In the genomic region with DNA sequence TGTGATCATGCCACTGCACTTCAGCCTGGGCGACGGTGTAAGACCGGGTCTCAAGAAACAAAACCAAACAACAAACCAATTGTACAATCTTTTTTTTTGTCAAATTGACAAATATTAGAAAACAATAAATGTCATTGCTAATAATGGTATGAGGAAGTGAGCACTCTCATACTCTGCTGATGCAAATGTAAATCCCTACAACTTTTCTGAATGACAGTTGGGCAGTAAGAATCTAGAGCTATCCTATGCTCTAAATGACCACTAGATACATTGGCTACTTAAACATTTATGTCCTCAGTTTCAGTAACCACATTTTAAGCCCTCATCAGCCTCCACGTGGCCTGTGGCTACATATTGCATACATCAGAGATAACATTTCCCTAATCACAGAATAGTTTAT, we compare ENCODE assay signal across 31 cellular contexts.
DNase-seq lines count a peak whose midpoint lies in the region; ATAC-seq and TF ChIP-seq lines count a peak whose summit lies in the region.
"Had no signal": no experiment of that assay in that cellular context is flagged by ENCODE, and none has a peak within 500 bp of the region (broad histone marks: within the 10 kb centered on the region; RNA-seq: fewer than 3 reads in every experiment).

No MANE protein-coding gene starts in this region.

- WGBS in esophagus squamous epithelium, 2 donors, result 82 to 95% methylated on average over 4 of the region's 4 CpGs

- H3K36me3 Mint-ChIP-seq in stimulated activated naive B cell treated with anti-CD40 and anti-IgM and Interleukin-4, amounts not matched to agents 10 μg/mL and 1 μg/mL and 100 μg/mL, for 72 hours, result peaks cover 2 to 4% of the 10 kb centered on the region in 2 donors
- H3K36me3 Mint-ChIP-seq: activated CD4-positive, alpha-beta memory T cell treated with anti-CD3 and anti-CD28 coated beads for 36 hours had no signal

- H3K4me1 ChIP-seq in esophagus squamous epithelium, result no peaks in the 10 kb centered on the region
- H3K4me1 ChIP-seq: left lung, testis had no signal

- H3K27ac Mint-ChIP-seq in stimulated activated naive B cell treated with anti-CD40 and anti-IgM and Interleukin-4, amounts not matched to agents 10 μg/mL and 1 μg/mL and 100 μg/mL, for 72 hours, result no peak overlapping the region
- H3K27ac Mint-ChIP-seq: activated CD4-positive, alpha-beta memory T cell treated with anti-CD3 and anti-CD28 coated beads for 36 hours; activated T-cell treated with anti-CD3 and anti-CD28 coated beads, Interleukin-2, amount 50 U/mL, for 72 hours; GM23338; memory B cell; nephron progenitor cell; stimulated activated naive CD8-positive, alpha-beta T cell treated with anti-CD3 and anti-CD28 coated beads, Interleukin-15, Interleukin-2, amounts not matched to agents 100 ng/mL and 50 ng/mL, for 24 hours; T-helper 17 cell had no signal

- no peaks in the 10 kb centered on the region for H3K9me3 ChIP-seq in esophagus squamous epithelium
- H3K9me3 ChIP-seq: left lung, testis had no signal

- intact Hi-C loops in esophagus squamous epithelium (cut with DNase I), result no loop called here

- no peaks in the 10 kb centered on the region for H3K27me3 ChIP-seq in esophagus squamous epithelium
- H3K27me3 ChIP-seq: left lung, testis had no signal

- TF ChIP-seq POLR2A in esophagus squamous epithelium (IDR thresholded peaks at IDR 0.05), result no peak

- no peak overlapping the region for H3K4me3 ChIP-seq in esophagus squamous epithelium
- H3K4me3 ChIP-seq: GM23338, left lung, testis had no signal

- H3K4me3 Mint-ChIP-seq in stimulated activated naive B cell treated with anti-CD40 and anti-IgM and Interleukin-4, amounts not matched to agents 10 μg/mL and 1 μg/mL and 100 μg/mL, for 72 hours, result no peak overlapping the region
- H3K4me3 Mint-ChIP-seq: activated CD4-positive, alpha-beta memory T cell treated with anti-CD3 and anti-CD28 coated beads for 36 hours; activated T-cell treated with anti-CD3 and anti-CD28 coated beads, Interleukin-2, amount 50 U/mL, for 72 hours; GM23338; memory B cell; nephron progenitor cell; stimulated activated naive CD8-positive, alpha-beta T cell treated with anti-CD3 and anti-CD28 coated beads, Interleukin-15, Interleukin-2, amounts not matched to agents 100 ng/mL and 50 ng/mL, for 24 hours; T-helper 17 cell had no signal

- TF ChIP-seq CTCF in esophagus squamous epithelium (IDR thresholded peaks at IDR 0.05), result no peak

- no peaks in the 10 kb centered on the region for H3K4me1 Mint-ChIP-seq in stimulated activated naive B cell treated with anti-CD40 and anti-IgM and Interleukin-4, amounts not matched to agents 10 μg/mL and 1 μg/mL and 100 μg/mL, for 72 hours
- H3K4me1 Mint-ChIP-seq: GM23338, memory B cell, T-helper 17 cell had no signal

- H3K27me3 Mint-ChIP-seq in stimulated activated naive B cell treated with anti-CD40 and anti-IgM and Interleukin-4, amounts not matched to agents 10 μg/mL and 1 μg/mL and 100 μg/mL, for 72 hours, result no peaks in the 10 kb centered on the region
- H3K27me3 Mint-ChIP-seq: activated CD4-positive, alpha-beta memory T cell treated with anti-CD3 and anti-CD28 coated beads for 36 hours; memory B cell; stimulated activated naive CD8-positive, alpha-beta T cell treated with anti-CD3 and anti-CD28 coated beads, Interleukin-15, Interleukin-2, amounts not matched to agents 100 ng/mL and 50 ng/mL, for 24 hours; T-helper 17 cell had no signal

- DNase-seq in stimulated activated naive B cell treated with anti-CD40 and anti-IgM and Interleukin-4, amounts not matched to agents 10 μg/mL and 1 μg/mL and 100 μg/mL, for 72 hours, result no peak
- DNase-seq in esophagus squamous epithelium (lab: John Stamatoyannopoulos, UW) (no peak), retina (no peak), GDM1 (lab: John Stamatoyannopoulos, UW) (no peak)
- DNase-seq: activated CD4-positive, alpha-beta memory T cell treated with anti-CD3 and anti-CD28 coated beads for 36 hours; activated naive CD4-positive, alpha-beta T cell; activated T-cell treated with anti-CD3 and anti-CD28 coated beads, Interleukin-2, amount 50 U/mL, for 72 hours; C1 segment of cervical spinal cord; central memory CD4-positive, alpha-beta T cell; cortex of kidney; effector memory CD4-positive, alpha-beta T cell; left lung; MM.1S; NCI-H1417 treated with DMSO at 0.1 percent for 48 hours; NCI-H2081 treated with DMSO at 0.1 percent for 48 hours; NCI-H226; nephron progenitor cell; T-helper 17 cell; testis had no signal

- no peaks in the 10 kb centered on the region for H3K9me3 Mint-ChIP-seq in stimulated activated naive B cell treated with anti-CD40 and anti-IgM and Interleukin-4, amounts not matched to agents 10 μg/mL and 1 μg/mL and 100 μg/mL, for 72 hours
- H3K9me3 Mint-ChIP-seq: activated CD4-positive, alpha-beta memory T cell treated with anti-CD3 and anti-CD28 coated beads for 36 hours; GM23338; memory B cell; stimulated activated naive CD8-positive, alpha-beta T cell treated with anti-CD3 and anti-CD28 coated beads, Interleukin-15, Interleukin-2, amounts not matched to agents 100 ng/mL and 50 ng/mL, for 24 hours had no signal

- H3K36me3 ChIP-seq in esophagus squamous epithelium, result no peaks in the 10 kb centered on the region
- H3K36me3 ChIP-seq: left lung had no signal

- ATAC-seq in GM19372 (IDR thresholded peaks at IDR 0.05; ENCODE audit: low read depth, unreplicated experiment), result peak; percentile 59
- ATAC-seq in HG02870 (IDR thresholded peaks at IDR 0.05; ENCODE audit: unreplicated experiment), result peak; percentile 58
- peak; percentile 78 for ATAC-seq in HG03354 (IDR thresholded peaks at IDR 0.05; ENCODE audit: poor library complexity, severe bottlenecking, unreplicated experiment)
- ATAC-seq in stimulated activated naive B cell treated with anti-CD40 and anti-IgM and Interleukin-4, amounts not matched to agents 10 μg/mL and 1 μg/mL and 100 μg/mL, for 72 hours (replicated peaks), result peak; percentile 66 to 85
- no peak for ATAC-seq in HG03457 (IDR thresholded peaks at IDR 0.05; ENCODE audit: unreplicated experiment)
- ATAC-seq: activated CD4-positive, CD25-positive, alpha-beta regulatory T cell treated with anti-CD3 and anti-CD28 coated beads, Interleukin-2, amount 50 U/mL, for 24 hours; activated T-cell treated with anti-CD3 and anti-CD28 coated beads, Interleukin-2, amount 50 U/mL, for 72 hours; GM23338; HepG2; left lung; Right ventricle myocardium inferior; SK-N-SH treated with all-trans-retinoic acid at 6 μM for 48 hours; T-helper 17 cell had no signal

- no peak overlapping the region for H3K27ac ChIP-seq in esophagus squamous epithelium
- H3K27ac ChIP-seq: epithelial cell of prostate, left lung, testis had no signal
